1 cellular context compared by ENCODE assay signal in the genomic region with DNA sequence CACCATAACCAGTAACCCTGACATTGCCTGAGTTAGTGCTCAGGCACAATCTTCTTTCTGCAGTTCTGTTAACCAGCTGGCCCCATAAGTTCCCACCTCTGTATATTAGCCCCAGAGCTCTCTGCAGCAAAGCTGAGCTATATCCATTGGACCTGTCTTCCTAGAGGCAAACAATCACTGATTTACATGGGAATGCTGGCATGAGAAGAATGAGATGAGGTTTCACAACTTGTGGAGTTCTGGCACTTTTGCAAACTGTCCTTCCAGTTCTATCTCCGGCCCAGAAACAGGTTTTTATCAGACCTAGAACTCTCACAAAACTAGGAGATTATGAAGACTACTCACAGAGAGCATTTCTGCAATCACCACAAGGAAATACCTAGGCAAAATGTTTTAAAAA.
TF ChIP-seq lines count a peak whose summit lies in the region.

No MANE protein-coding gene starts in this region.

TF ChIP-seq in H1, 55 proteins besides CTCF, POLR2A, EP300 and RAD21:
- no peak for TF ChIP-seq KDM4A (IDR thresholded peaks at IDR 0.05; ENCODE audit: low read depth, low read length, severe bottlenecking)
- TF ChIP-seq, protein P1, sequence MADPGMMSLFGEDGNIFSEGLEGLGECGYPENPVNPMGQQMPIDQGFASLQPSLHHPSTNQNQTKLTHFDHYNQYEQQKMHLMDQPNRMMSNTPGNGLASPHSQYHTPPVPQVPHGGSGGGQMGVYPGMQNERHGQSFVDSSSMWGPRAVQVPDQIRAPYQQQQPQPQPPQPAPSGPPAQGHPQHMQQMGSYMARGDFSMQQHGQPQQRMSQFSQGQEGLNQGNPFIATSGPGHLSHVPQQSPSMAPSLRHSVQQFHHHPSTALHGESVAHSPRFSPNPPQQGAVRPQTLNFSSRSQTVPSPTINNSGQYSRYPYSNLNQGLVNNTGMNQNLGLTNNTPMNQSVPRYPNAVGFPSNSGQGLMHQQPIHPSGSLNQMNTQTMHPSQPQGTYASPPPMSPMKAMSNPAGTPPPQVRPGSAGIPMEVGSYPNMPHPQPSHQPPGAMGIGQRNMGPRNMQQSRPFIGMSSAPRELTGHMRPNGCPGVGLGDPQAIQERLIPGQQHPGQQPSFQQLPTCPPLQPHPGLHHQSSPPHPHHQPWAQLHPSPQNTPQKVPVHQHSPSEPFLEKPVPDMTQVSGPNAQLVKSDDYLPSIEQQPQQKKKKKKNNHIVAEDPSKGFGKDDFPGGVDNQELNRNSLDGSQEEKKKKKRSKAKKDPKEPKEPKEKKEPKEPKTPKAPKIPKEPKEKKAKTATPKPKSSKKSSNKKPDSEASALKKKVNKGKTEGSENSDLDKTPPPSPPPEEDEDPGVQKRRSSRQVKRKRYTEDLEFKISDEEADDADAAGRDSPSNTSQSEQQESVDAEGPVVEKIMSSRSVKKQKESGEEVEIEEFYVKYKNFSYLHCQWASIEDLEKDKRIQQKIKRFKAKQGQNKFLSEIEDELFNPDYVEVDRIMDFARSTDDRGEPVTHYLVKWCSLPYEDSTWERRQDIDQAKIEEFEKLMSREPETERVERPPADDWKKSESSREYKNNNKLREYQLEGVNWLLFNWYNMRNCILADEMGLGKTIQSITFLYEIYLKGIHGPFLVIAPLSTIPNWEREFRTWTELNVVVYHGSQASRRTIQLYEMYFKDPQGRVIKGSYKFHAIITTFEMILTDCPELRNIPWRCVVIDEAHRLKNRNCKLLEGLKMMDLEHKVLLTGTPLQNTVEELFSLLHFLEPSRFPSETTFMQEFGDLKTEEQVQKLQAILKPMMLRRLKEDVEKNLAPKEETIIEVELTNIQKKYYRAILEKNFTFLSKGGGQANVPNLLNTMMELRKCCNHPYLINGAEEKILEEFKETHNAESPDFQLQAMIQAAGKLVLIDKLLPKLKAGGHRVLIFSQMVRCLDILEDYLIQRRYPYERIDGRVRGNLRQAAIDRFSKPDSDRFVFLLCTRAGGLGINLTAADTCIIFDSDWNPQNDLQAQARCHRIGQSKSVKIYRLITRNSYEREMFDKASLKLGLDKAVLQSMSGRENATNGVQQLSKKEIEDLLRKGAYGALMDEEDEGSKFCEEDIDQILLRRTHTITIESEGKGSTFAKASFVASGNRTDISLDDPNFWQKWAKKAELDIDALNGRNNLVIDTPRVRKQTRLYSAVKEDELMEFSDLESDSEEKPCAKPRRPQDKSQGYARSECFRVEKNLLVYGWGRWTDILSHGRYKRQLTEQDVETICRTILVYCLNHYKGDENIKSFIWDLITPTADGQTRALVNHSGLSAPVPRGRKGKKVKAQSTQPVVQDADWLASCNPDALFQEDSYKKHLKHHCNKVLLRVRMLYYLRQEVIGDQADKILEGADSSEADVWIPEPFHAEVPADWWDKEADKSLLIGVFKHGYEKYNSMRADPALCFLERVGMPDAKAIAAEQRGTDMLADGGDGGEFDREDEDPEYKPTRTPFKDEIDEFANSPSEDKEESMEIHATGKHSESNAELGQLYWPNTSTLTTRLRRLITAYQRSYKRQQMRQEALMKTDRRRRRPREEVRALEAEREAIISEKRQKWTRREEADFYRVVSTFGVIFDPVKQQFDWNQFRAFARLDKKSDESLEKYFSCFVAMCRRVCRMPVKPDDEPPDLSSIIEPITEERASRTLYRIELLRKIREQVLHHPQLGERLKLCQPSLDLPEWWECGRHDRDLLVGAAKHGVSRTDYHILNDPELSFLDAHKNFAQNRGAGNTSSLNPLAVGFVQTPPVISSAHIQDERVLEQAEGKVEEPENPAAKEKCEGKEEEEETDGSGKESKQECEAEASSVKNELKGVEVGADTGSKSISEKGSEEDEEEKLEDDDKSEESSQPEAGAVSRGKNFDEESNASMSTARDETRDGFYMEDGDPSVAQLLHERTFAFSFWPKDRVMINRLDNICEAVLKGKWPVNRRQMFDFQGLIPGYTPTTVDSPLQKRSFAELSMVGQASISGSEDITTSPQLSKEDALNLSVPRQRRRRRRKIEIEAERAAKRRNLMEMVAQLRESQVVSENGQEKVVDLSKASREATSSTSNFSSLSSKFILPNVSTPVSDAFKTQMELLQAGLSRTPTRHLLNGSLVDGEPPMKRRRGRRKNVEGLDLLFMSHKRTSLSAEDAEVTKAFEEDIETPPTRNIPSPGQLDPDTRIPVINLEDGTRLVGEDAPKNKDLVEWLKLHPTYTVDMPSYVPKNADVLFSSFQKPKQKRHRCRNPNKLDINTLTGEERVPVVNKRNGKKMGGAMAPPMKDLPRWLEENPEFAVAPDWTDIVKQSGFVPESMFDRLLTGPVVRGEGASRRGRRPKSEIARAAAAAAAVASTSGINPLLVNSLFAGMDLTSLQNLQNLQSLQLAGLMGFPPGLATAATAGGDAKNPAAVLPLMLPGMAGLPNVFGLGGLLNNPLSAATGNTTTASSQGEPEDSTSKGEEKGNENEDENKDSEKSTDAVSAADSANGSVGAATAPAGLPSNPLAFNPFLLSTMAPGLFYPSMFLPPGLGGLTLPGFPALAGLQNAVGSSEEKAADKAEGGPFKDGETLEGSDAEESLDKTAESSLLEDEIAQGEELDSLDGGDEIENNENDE (IDR thresholded peaks at IDR 0.05; ENCODE audit: insufficient replicate concordance, low read length) = no peak
- TF ChIP-seq JUN (IDR thresholded peaks at IDR 0.05; ENCODE audit: low read depth, low read length) = no peak
- no peak for TF ChIP-seq CHD1 (IDR thresholded peaks at IDR 0.05; ENCODE audit: low read depth, low read length)
- TF ChIP-seq KDM5A (IDR thresholded peaks at IDR 0.05; ENCODE audit: low read length) = no peak
- TF ChIP-seq JUND (IDR thresholded peaks at IDR 0.05; ENCODE audit: low read length) = no peak
- TF ChIP-seq MAFK (IDR thresholded peaks at IDR 0.05; ENCODE audit: low read depth, low read length) = no peak
- TF ChIP-seq, protein P2, sequence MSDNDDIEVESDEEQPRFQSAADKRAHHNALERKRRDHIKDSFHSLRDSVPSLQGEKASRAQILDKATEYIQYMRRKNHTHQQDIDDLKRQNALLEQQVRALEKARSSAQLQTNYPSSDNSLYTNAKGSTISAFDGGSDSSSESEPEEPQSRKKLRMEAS (IDR thresholded peaks at IDR 0.05) = no peak
- TF ChIP-seq SP4 (IDR thresholded peaks at IDR 0.05; ENCODE audit: low read length) = no peak
- TF ChIP-seq SAP30 (IDR thresholded peaks at IDR 0.05; ENCODE audit: insufficient read depth, insufficient replicate concordance, low read length) = no peak
- TF ChIP-seq, protein P3, sequence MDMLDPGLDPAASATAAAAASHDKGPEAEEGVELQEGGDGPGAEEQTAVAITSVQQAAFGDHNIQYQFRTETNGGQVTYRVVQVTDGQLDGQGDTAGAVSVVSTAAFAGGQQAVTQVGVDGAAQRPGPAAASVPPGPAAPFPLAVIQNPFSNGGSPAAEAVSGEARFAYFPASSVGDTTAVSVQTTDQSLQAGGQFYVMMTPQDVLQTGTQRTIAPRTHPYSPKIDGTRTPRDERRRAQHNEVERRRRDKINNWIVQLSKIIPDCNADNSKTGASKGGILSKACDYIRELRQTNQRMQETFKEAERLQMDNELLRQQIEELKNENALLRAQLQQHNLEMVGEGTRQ (IDR thresholded peaks at IDR 0.05; ENCODE audit: low read length) = no peak
- no peak for TF ChIP-seq TCF12 (IDR thresholded peaks at IDR 0.05; ENCODE audit: low read depth, low read length)
- no peak for TF ChIP-seq HDAC6 (IDR thresholded peaks at IDR 0.05; ENCODE audit: low read depth, low read length)
- TF ChIP-seq RXRA (IDR thresholded peaks at IDR 0.05; ENCODE audit: insufficient read depth, low read depth, low read length) = no peak
- TF ChIP-seq FOSL1 (IDR thresholded peaks at IDR 0.05; ENCODE audit: insufficient read depth, low read depth, low read length) = no peak
